9 cellular contexts compared by ENCODE assay signal in genomic region chr1:12615166-12615915, GRCh38. TPM values are rescaled to one million over a fixed set of nuclear protein-coding genes. Genes with fewer than 3 reads are reported as not detected.
DNase-seq lines count a peak whose midpoint lies in the region; ATAC-seq and TF ChIP-seq lines count a peak whose summit lies in the region.
"Had no signal": no experiment of that assay in that cellular context is flagged by ENCODE, and none has a peak within 500 bp of the region (broad histone marks: within the 10 kb centered on the region; RNA-seq: fewer than 3 reads in every experiment).

No MANE protein-coding gene starts in this region.

- peaks cover 76% of the 10 kb centered on the region for H3K4me1 Mint-ChIP-seq in activated T-cell treated with anti-CD3 and anti-CD28 coated beads, Interleukin-2, amount 50 U/mL, for 4 hours (ENCODE audit: low read depth)

- WGBS in right lobe of liver (ENCODE audit: insufficient coverage, low coverage, low lambda C conversion rate, missing lambda C conversion rate) = 5% methylated on average over 10 of the region's 13 CpGs

- no peak for TF ChIP-seq POLR2A in right lobe of liver (IDR thresholded peaks at IDR 0.05)

- peaks cover 21% of the 10 kb centered on the region for H3K36me3 Mint-ChIP-seq in activated T-cell treated with anti-CD3 and anti-CD28 coated beads, Interleukin-2, amount 50 U/mL, for 4 hours (ENCODE audit: insufficient read depth)

- H3K9me3 ChIP-seq in ascending aorta = no peaks in the 10 kb centered on the region
- H3K9me3 ChIP-seq in right lobe of liver = no peaks in the 10 kb centered on the region
- no peaks in the 10 kb centered on the region for H3K9me3 ChIP-seq in tibial artery

- H3K27me3 Mint-ChIP-seq in activated T-cell treated with anti-CD3 and anti-CD28 coated beads, Interleukin-2, amount 50 U/mL, for 4 hours (ENCODE audit: low read depth) = peaks cover 2% of the 10 kb centered on the region

- H3K27me3 ChIP-seq in ascending aorta (no peaks in the 10 kb centered on the region), right lobe of liver (no peaks in the 10 kb centered on the region), tibial artery (no peaks in the 10 kb centered on the region)

- intact Hi-C loops in ascending aorta (cut with DNase I) (loop anchor here (5.0 kb wide), 1 partner anchor 193 kb away; no protein-coding TSS in a partner anchor), right lobe of liver (cut with DNase I) (loop anchor here in 1 of 2 donors (5.0 kb wide), 1 partner anchor 138 kb away; no protein-coding TSS in a partner anchor), tibial artery (cut with DNase I; ENCODE audit: low total_unique reads) (loop anchor here (5.0 to 10.0 kb wide), 3 partner anchors 73 to 213 kb away; no protein-coding TSS in a partner anchor)

- H3K4me1 ChIP-seq in ascending aorta (peaks cover under 1 to 14% of the 10 kb centered on the region in 2 donors), right lobe of liver (peaks cover 0 to 48% (median 19%) of the 10 kb centered on the region in 4 donors), tibial artery (peaks cover 5 to 58% (median 31%) of the 10 kb centered on the region in 4 donors)

- H3K9me3 Mint-ChIP-seq in activated T-cell treated with anti-CD3 and anti-CD28 coated beads, Interleukin-2, amount 50 U/mL, for 4 hours = no peaks in the 10 kb centered on the region

- no peak for TF ChIP-seq CTCF in ascending aorta (IDR thresholded peaks at IDR 0.05)
- TF ChIP-seq CTCF in right lobe of liver (IDR thresholded peaks at IDR 0.05) = no peak
- no peak for TF ChIP-seq CTCF in tibial artery (IDR thresholded peaks at IDR 0.05)

- peak overlapping the region; percentile 95 to 96 for H3K27ac ChIP-seq in ascending aorta
- H3K27ac ChIP-seq in right lobe of liver = peak overlapping the region; percentile 96 to 100 (median 99)
- peak overlapping the region; percentile 99 for H3K27ac ChIP-seq in tibial artery

- H3K4me3 ChIP-seq in ascending aorta (peak overlapping the region; percentile 83 to 85), right lobe of liver (peak overlapping the region; percentile 70 to 92 (median 78)), tibial artery (peak overlapping the region; percentile 85 to 92)

- DNase-seq in activated T-cell treated with anti-CD3 and anti-CD28 coated beads, Interleukin-2, amount 50 U/mL, for 4 hours = no peak
- no peak for DNase-seq in activated T-cell treated with anti-CD3 and anti-CD28 coated beads, Interleukin-2, amount 50 U/mL, for 48 hours
- DNase-seq in ascending aorta (ENCODE audit: low spot score in 2 of 2) (no peak), right lobe of liver (no peak), tibial artery (no peak), GOT3 (lab: John Stamatoyannopoulos, UW) (no peak)
- DNase-seq in activated CD4-positive, alpha-beta T cell treated with anti-CD3 and anti-CD28 coated beads for 48 hours = no peak
- no peak for DNase-seq in activated CD4-positive, alpha-beta T cell treated with anti-CD3 and anti-CD28 coated beads for 1 hour
- DNase-seq: GF-D8 had no signal

- ATAC-seq in activated T-cell treated with anti-CD3 and anti-CD28 coated beads, Interleukin-2, amount 50 U/mL, for 4 hours = no peak
- ATAC-seq in right lobe of liver = peak in 1 of 4 donors; percentile 1

- peaks cover 21% of the 10 kb centered on the region in 2 donors for H3K36me3 ChIP-seq in ascending aorta
- peaks cover 0 to 23% (median 3%) of the 10 kb centered on the region in 4 donors for H3K36me3 ChIP-seq in right lobe of liver
- peaks cover 0 to 17% (median 10%) of the 10 kb centered on the region in 3 donors for H3K36me3 ChIP-seq in tibial artery

- H3K4me3 Mint-ChIP-seq in activated T-cell treated with anti-CD3 and anti-CD28 coated beads, Interleukin-2, amount 50 U/mL, for 4 hours = peak overlapping the region; percentile 97

RNA-seq across cellular contexts. Expression of gene DHRS3, which starts 2.7 kb away (rescaled TPM):
- 10 to 100 TPM; 60.4 to 72.6 (median 69.9) TPM for total RNA-seq in activated T-cell treated with anti-CD3 and anti-CD28 coated beads, Interleukin-2, amount 50 U/mL, for 4 hours
- total RNA-seq in ascending aorta = 39.4 TPM
- 100 to 1,000 TPM; 132 to 252 (median 172) TPM for total RNA-seq in right lobe of liver

RNA-seq across cellular contexts. Expression of gene AADACL4, which starts 28.5 kb away (rescaled TPM):
- not detected for total RNA-seq in activated T-cell treated with anti-CD3 and anti-CD28 coated beads, Interleukin-2, amount 50 U/mL, for 4 hours
- total RNA-seq in ascending aorta = not detected
- total RNA-seq in right lobe of liver = not detected
